1 cellular context compared by ENCODE assay signal in genomic region chr1:28936528-28936927, GRCh38.
A peak's percentile ranks its signal among the peaks of the same experiment; 100 is the strongest.
TF ChIP-seq lines count a peak whose summit lies in the region.

No MANE protein-coding gene starts in this region.

TF ChIP-seq in HEK293, 187 proteins besides CTCF, POLR2A, EP300 and RAD21 (continued from another document):
- TF ChIP-seq ZNF155 (tag by site-specific recombination; IDR thresholded peaks at IDR 0.05) (no peak), ZNF146 (tag by site-specific recombination; IDR thresholded peaks at IDR 0.05) (peak; percentile 85), KLF10 (tag by site-specific recombination; IDR thresholded peaks at IDR 0.05) (no peak), KLF16 (tag by site-specific recombination; IDR thresholded peaks at IDR 0.05) (no peak), ZNF596 (tag by site-specific recombination; IDR thresholded peaks at IDR 0.05) (no peak), ZNF184 (tag by site-specific recombination; IDR thresholded peaks at IDR 0.05) (no peak), ZNF664 (tag by site-specific recombination; IDR thresholded peaks at IDR 0.05) (peak; percentile 47; the same call in 1 of the 2 replicates), GLIS2 (tag by site-specific recombination; IDR thresholded peaks at IDR 0.05) (no peak), ZNF529 (tag by site-specific recombination; IDR thresholded peaks at IDR 0.05; ENCODE audit: insufficient replicate concordance) (no peak), ZNF274 (IDR thresholded peaks at IDR 0.05; ENCODE audit: low read length) (no peak), ZNF274 (tag by site-specific recombination; IDR thresholded peaks at IDR 0.05; ENCODE audit: borderline replicate concordance) (no peak), ZNF544 (tag by site-specific recombination; IDR thresholded peaks at IDR 0.05) (no peak), MEIS1 (CRISPR knock-in tag; IDR thresholded peaks at IDR 0.05; ENCODE audit: borderline replicate concordance) (no peak), ZFP69B (tag by site-specific recombination; IDR thresholded peaks at IDR 0.05) (no peak), ZNF645 (tag by site-specific recombination; IDR thresholded peaks at IDR 0.05) (no peak)
